9 cellular contexts compared by ENCODE assay signal in the genomic region with DNA sequence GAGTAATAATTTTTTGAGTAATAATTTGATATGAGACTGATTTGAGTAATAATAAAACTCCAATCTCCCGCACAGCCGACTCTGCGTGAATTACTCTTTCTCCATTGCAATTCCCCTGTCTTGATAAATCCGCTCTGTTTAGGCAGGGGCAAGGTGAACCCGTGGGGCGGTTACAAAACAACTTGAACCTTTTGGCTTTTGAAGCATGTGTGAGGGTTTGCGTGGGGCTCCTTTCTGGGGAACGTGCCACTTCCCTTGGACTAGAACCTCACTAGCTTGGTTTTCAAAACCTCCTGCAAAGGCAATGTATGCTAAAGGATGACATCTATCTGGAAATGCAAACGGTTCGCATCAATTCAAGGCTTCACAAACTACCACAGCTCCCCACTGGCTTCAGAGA. TPM values are rescaled to one million over a fixed set of nuclear protein-coding genes. Genes with fewer than 3 reads are reported as not detected.
A peak's percentile ranks its signal among the peaks of the same experiment; 100 is the strongest.
DNase-seq lines count a peak whose midpoint lies in the region; ATAC-seq and TF ChIP-seq lines count a peak whose summit lies in the region.
"Had no signal": no experiment of that assay in that cellular context is flagged by ENCODE, and none has a peak within 500 bp of the region (broad histone marks: within the 10 kb centered on the region; RNA-seq: fewer than 3 reads in every experiment).

No MANE protein-coding gene starts in this region.

- H4K20me1 ChIP-seq in neural progenitor cell (ENCODE audit: low read depth), result no peaks in the 10 kb centered on the region

- H3K27me3 Mint-ChIP-seq in CD4-positive, alpha-beta T cell, result no peaks in the 10 kb centered on the region
- H3K27me3 Mint-ChIP-seq in neural progenitor cell (ENCODE audit: insufficient read depth, low read depth), result peaks cover 7% of the 10 kb centered on the region

- H3K79me2 ChIP-seq in neural progenitor cell (ENCODE audit: low read depth), result no peaks in the 10 kb centered on the region

- H3K9ac ChIP-seq in NT2/D1 (ENCODE audit: insufficient read length, low read depth) (peak overlapping the region; percentile 91), endocrine pancreas (ENCODE audit: control insufficient read depth, insufficient read depth, low read length) (no peak overlapping the region), neural progenitor cell (no peak overlapping the region)

- TF ChIP-seq CTCF in CD4-positive, alpha-beta T cell (IDR thresholded peaks at IDR 0.05), result no peak
- no peak for TF ChIP-seq CTCF in neural progenitor cell (IDR thresholded peaks at IDR 0.05)

- no peaks in the 10 kb centered on the region for H3K36me3 Mint-ChIP-seq in CD4-positive, alpha-beta T cell (ENCODE audit: low read depth)
- no peaks in the 10 kb centered on the region for H3K36me3 Mint-ChIP-seq in neural progenitor cell

- peak overlapping the region; percentile 90 for H3K4me3 Mint-ChIP-seq in CD4-positive, alpha-beta T cell
- peak overlapping the region; percentile 86 for H3K4me3 Mint-ChIP-seq in neural progenitor cell

- intact Hi-C loops in CD4-positive, alpha-beta T cell (cut with DNase I, micrococcal nuclease), result loop anchor here (5.0 kb wide), 3 partner anchors 142 to 1517 kb away; a partner anchor contains a TSS

- no peaks in the 10 kb centered on the region for H3K36me3 ChIP-seq in NT2/D1 (ENCODE audit: insufficient read depth, insufficient read length, low read length)
- no peaks in the 10 kb centered on the region for H3K36me3 ChIP-seq in endocrine pancreas (ENCODE audit: control insufficient read depth, insufficient read depth, low read length)
- H3K36me3 ChIP-seq in neural progenitor cell, result no peaks in the 10 kb centered on the region

- no peak for ATAC-seq in CD4-positive, alpha-beta T cell (ENCODE audit: poor library complexity)
- ATAC-seq in GM18909 (IDR thresholded peaks at IDR 0.05; ENCODE audit: poor library complexity, unreplicated experiment) (no peak), HG03025 (IDR thresholded peaks at IDR 0.05; ENCODE audit: low FRiP score, unreplicated experiment) (no peak), GM18873 (IDR thresholded peaks at IDR 0.05; ENCODE audit: low FRiP score, unreplicated experiment) (no peak)

- H3K4me1 Mint-ChIP-seq in CD4-positive, alpha-beta T cell (ENCODE audit: low read depth), result peaks cover 23% of the 10 kb centered on the region
- peaks cover 26% of the 10 kb centered on the region for H3K4me1 Mint-ChIP-seq in neural progenitor cell

- CTCF ChIA-PET in CD4-positive, alpha-beta T cell (lab: Charles Lee), result no interaction called here

- no peaks in the 10 kb centered on the region for H3K9me3 Mint-ChIP-seq in CD4-positive, alpha-beta T cell
- peaks cover 3% of the 10 kb centered on the region for H3K9me3 Mint-ChIP-seq in neural progenitor cell

- H3F3A ChIP-seq in neural progenitor cell (ENCODE audit: low read depth), result peaks cover 19% of the 10 kb centered on the region

- peak overlapping the region; percentile 80 for H3K27ac ChIP-seq in CD4-positive, alpha-beta T cell (ENCODE audit: low read depth, low read length)
- H3K27ac ChIP-seq in neural progenitor cell, result no peak overlapping the region

- H2AFZ ChIP-seq in neural progenitor cell (replicated peaks), result peak overlapping the region; percentile 79

- H3K27me3 ChIP-seq in CD4-positive, alpha-beta T cell (ENCODE audit: control insufficient read depth, insufficient read depth, low read length), result no peaks in the 10 kb centered on the region
- no peaks in the 10 kb centered on the region for H3K27me3 ChIP-seq in NT2/D1 (ENCODE audit: insufficient read depth, insufficient read length)
- no peaks in the 10 kb centered on the region for H3K27me3 ChIP-seq in endocrine pancreas (ENCODE audit: control insufficient read depth, insufficient read depth, low read length)
- no peaks in the 10 kb centered on the region for H3K27me3 ChIP-seq in neural progenitor cell

- H3K9me3 ChIP-seq in CD4-positive, alpha-beta T cell (ENCODE audit: control insufficient read depth, low read length), result no peaks in the 10 kb centered on the region
- H3K9me3 ChIP-seq in NT2/D1 (ENCODE audit: insufficient read depth, low read length) (no peaks in the 10 kb centered on the region), endocrine pancreas (ENCODE audit: control insufficient read depth, low read length) (no peaks in the 10 kb centered on the region), neural progenitor cell (ENCODE audit: low read depth) (no peaks in the 10 kb centered on the region)

- peak overlapping the region; percentile 84 for H3K4me2 ChIP-seq in neural progenitor cell

- H3K4me3 ChIP-seq in NT2/D1 (ENCODE audit: insufficient read length, low read depth), result peak overlapping the region; percentile 72
- H3K4me3 ChIP-seq in endocrine pancreas (ENCODE audit: control insufficient read depth, insufficient read depth, low read length), result peak overlapping the region; percentile 72
- peak overlapping the region; percentile 60 for H3K4me3 ChIP-seq in neural progenitor cell

- POLR2A ChIA-PET in CD4-positive, alpha-beta T cell (lab: Charles Lee), result interaction anchor here (1.1 to 3.1 kb wide), 5 partner anchors 13 to 226 kb away, joined by 3 to 42 read pairs (median 16); a partner anchor contains a TSS

- H3K27ac Mint-ChIP-seq in CD4-positive, alpha-beta T cell, result peak overlapping the region; percentile 87
- H3K27ac Mint-ChIP-seq in neural progenitor cell, result no peak overlapping the region

- DNase-seq in CD4-positive, alpha-beta T cell, result no peak
- DNase-seq in NT2/D1 (ENCODE audit: low read depth, low spot score), result no peak
- no peak for DNase-seq in neural progenitor cell (ENCODE audit: low spot score)
- no peak for DNase-seq in hippocampal formation (lab: John Stamatoyannopoulos, UW)

- H3K4me1 ChIP-seq in NT2/D1 (ENCODE audit: insufficient read depth, insufficient read length) (no peaks in the 10 kb centered on the region), endocrine pancreas (ENCODE audit: control insufficient read depth, insufficient read depth, low read length) (peaks cover 5% of the 10 kb centered on the region), neural progenitor cell (peaks cover 6% of the 10 kb centered on the region)

RNA-seq across cellular contexts. Expression of a gene that starts 1.5 kb away (rescaled TPM):
- 1 to 10 TPM; 1.0 to 1.1 TPM for total RNA-seq in CD4-positive, alpha-beta T cell
- 1.4 and 2.6 TPM in 2 replicates for total RNA-seq in neural progenitor cell (ENCODE audit: low replicate concordance)

RNA-seq across cellular contexts. Expression of a gene that starts 45.7 kb away (rescaled TPM):
- total RNA-seq in CD4-positive, alpha-beta T cell, result not detected
- total RNA-seq in neural progenitor cell (ENCODE audit: low replicate concordance), result 1.9 TPM in 2 replicates
- total RNA-seq: ureter had no signal
